In genomic region chr7:55431898-55432297, GRCh38 we compare ENCODE assay signal across 16 cellular contexts.
"Had no signal": no experiment of that assay in that cellular context is flagged by ENCODE, and none has a peak within 500 bp of the region (broad histone marks: within the 10 kb centered on the region; RNA-seq: fewer than 3 reads in every experiment).

No MANE protein-coding gene starts in this region.

- DNase-seq: effector memory CD4-positive, alpha-beta T cell; immature natural killer cell; left cardiac atrium; left ventricle myocardium superior; mesendoderm; naive thymus-derived CD8-positive, alpha-beta T cell; occipital lobe; psoas muscle; stimulated activated CD4-positive, alpha-beta T cell treated with anti-CD3 and anti-CD28 coated beads, Interleukin-12 subunit alpha, Interleukin-12 subunit beta, amount 100 ng/mL, for 4 hours; stimulated activated naive CD4-positive, alpha-beta T cell had no signal

- H3K36me3 Mint-ChIP-seq: type B pancreatic cell had no signal

- H3K9me3 ChIP-seq: psoas muscle had no signal

- H3K9me3 Mint-ChIP-seq: central memory CD8-positive, alpha-beta T cell; immature natural killer cell; naive thymus-derived CD8-positive, alpha-beta T cell; type B pancreatic cell had no signal

- H3K4me1 ChIP-seq: parathyroid adenoma, psoas muscle had no signal

- H3K27me3 Mint-ChIP-seq: central memory CD8-positive, alpha-beta T cell; naive thymus-derived CD8-positive, alpha-beta T cell; type B pancreatic cell had no signal

- H3K27ac Mint-ChIP-seq: type B pancreatic cell had no signal

- ATAC-seq: esophagus mucosa; left cardiac atrium; left ventricle myocardium superior; naive thymus-derived CD8-positive, alpha-beta T cell; psoas muscle; sciatic nerve had no signal

- H3K4me3 ChIP-seq: lung, psoas muscle had no signal

- H3K4me3 Mint-ChIP-seq: central memory CD8-positive, alpha-beta T cell; immature natural killer cell; naive thymus-derived CD8-positive, alpha-beta T cell; type B pancreatic cell had no signal

- H3K27ac ChIP-seq: parathyroid adenoma, psoas muscle had no signal
